Comparison of ENCODE assay signal across 8 cellular contexts in genomic region chr17:81396722-81397313, GRCh38. TPM values are rescaled to one million over a fixed set of nuclear protein-coding genes. Genes with fewer than 3 reads are reported as not detected.
DNase-seq lines count a peak whose midpoint lies in the region; ATAC-seq and TF ChIP-seq lines count a peak whose summit lies in the region.

No MANE protein-coding gene starts in this region.

- H3K27me3 Mint-ChIP-seq in T-helper 17 cell (peaks cover 49% of the 10 kb centered on the region), mesothelial cell of epicardium (ENCODE audit: low read depth) (no peaks in the 10 kb centered on the region)

- peak overlapping the region; percentile 62; the same call in 1 of the 2 replicates for H3K56ac ChIP-seq in IMR-90 (ENCODE audit: extremely low read depth, insufficient read depth, low read length)

- no peak overlapping the region for H2AK5ac ChIP-seq in IMR-90 (ENCODE audit: low read depth, low read length)

- TF ChIP-seq POLR2A in IMR-90 (IDR thresholded peaks at IDR 0.05; ENCODE audit: low read depth, low read length), result no peak

- H3K27ac Mint-ChIP-seq in T-helper 17 cell (no peak overlapping the region), mesothelial cell of epicardium (peak overlapping the region; percentile 87)

- H2BK5ac ChIP-seq in IMR-90 (ENCODE audit: low read depth, low read length, poor library complexity, severe bottlenecking), result peak overlapping the region; percentile 96

- peak overlapping the region; percentile 88 to 99 (median 96) for H3K9ac ChIP-seq in BLaER1 treated with 17β-estradiol and CSF1 and Interleukin-3, amounts not matched to agents 10 nM and 100 nM
- peak overlapping the region; percentile 83 for H3K9ac ChIP-seq in IMR-90 (ENCODE audit: low read depth, low read length)

- H2BK120ac ChIP-seq in IMR-90 (ENCODE audit: low read depth, low read length), result peak overlapping the region; percentile 66

- peaks cover 4 to 41% (median 24%) of the 10 kb centered on the region in 11 experiments; a peak in 19 of 22 replicates for H4K20me1 ChIP-seq in BLaER1 treated with 17β-estradiol and CSF1 and Interleukin-3, amounts not matched to agents 10 nM and 100 nM
- H4K20me1 ChIP-seq in IMR-90 (ENCODE audit: insufficient read depth, low read length), result peaks cover 10% of the 10 kb centered on the region

- no peak overlapping the region for H4K5ac ChIP-seq in IMR-90 (ENCODE audit: low read depth, low read length)

- no peak for TF ChIP-seq RAD21 in IMR-90 (IDR thresholded peaks at IDR 0.05; ENCODE audit: low read length)

- H4K91ac ChIP-seq in IMR-90 (ENCODE audit: insufficient read depth, low read depth, low read length), result peak overlapping the region; percentile 76

- no peaks in the 10 kb centered on the region for H3K9me1 ChIP-seq in IMR-90 (ENCODE audit: insufficient read depth, low read length)

- H2AK9ac ChIP-seq in IMR-90 (replicated peaks; ENCODE audit: low read depth, low read length, poor library complexity), result peak overlapping the region; percentile 95

- ATAC-seq in IMR-90 (ENCODE audit: low read depth) (no peak), T-helper 17 cell (peak; percentile 34), aorta (ENCODE audit: low FRiP score) (no peak), HG03439 (IDR thresholded peaks at IDR 0.05; ENCODE audit: unreplicated experiment) (no peak)

- H4K8ac ChIP-seq in IMR-90 (ENCODE audit: low read depth in 2 of 2, low read length in 2 of 2), result peak overlapping the region in 1 of 2 experiments; percentile 41; a peak in 1 of 4 replicates

- no peak for TF ChIP-seq CTCF in IMR-90 (conservative IDR thresholded peaks at IDR 0.05; ENCODE audit: low read depth, low read length)
- TF ChIP-seq CTCF in mesothelial cell of epicardium (IDR thresholded peaks at IDR 0.05; ENCODE audit: unreplicated experiment), result no peak

- H3K79me1 ChIP-seq in IMR-90 (ENCODE audit: low read depth in 1 of 2, low read length in 2 of 2), result peaks cover 7 to 28% of the 10 kb centered on the region in 2 experiments; a peak in 3 of 4 replicates

- H3K14ac ChIP-seq in IMR-90 (replicated peaks; ENCODE audit: low read depth, low read length), result peak overlapping the region; percentile 21; the same call in 1 of the 2 replicates

- no peak for DNase-seq in IMR-90
- DNase-seq in T-helper 17 cell, result no peak
- DNase-seq in mesothelial cell of epicardium (ENCODE audit: low spot score in 2 of 2, unreplicated experiment in 2 of 2), result no peak
- DNase-seq in aorta, result no peak
- DNase-seq in AG08396 (ENCODE audit: low spot score), result no peak

- peaks cover 0 to 17% (median 7%) of the 10 kb centered on the region in 11 experiments; a peak in 12 of 22 replicates for H3K27me3 ChIP-seq in BLaER1 treated with 17β-estradiol and CSF1 and Interleukin-3, amounts not matched to agents 10 nM and 100 nM
- H3K27me3 ChIP-seq in IMR-90 (ENCODE audit: control insufficient read depth, insufficient read depth, low read length), result no peaks in the 10 kb centered on the region
- H3K27me3 ChIP-seq in ectodermal cell (ENCODE audit: control insufficient read depth, insufficient read depth, low read length, poor library complexity, severe bottlenecking), result peaks cover 42% of the 10 kb centered on the region
- no peaks in the 10 kb centered on the region for H3K27me3 ChIP-seq in aorta (ENCODE audit: control insufficient read depth in 1 of 2, insufficient read depth in 2 of 2, low read length in 1 of 2)

- H3K27ac ChIP-seq in BLaER1 treated with 17β-estradiol and CSF1 and Interleukin-3, amounts not matched to agents 10 nM and 100 nM, result peak overlapping the region; percentile 85 to 99 (median 97)
- peak overlapping the region; percentile 90 for H3K27ac ChIP-seq in IMR-90 (ENCODE audit: insufficient read depth, low read length)
- peak overlapping the region; percentile 99 for H3K27ac ChIP-seq in ectodermal cell (ENCODE audit: insufficient read depth, low read depth, low read length, poor library complexity, severe bottlenecking)
- H3K27ac ChIP-seq in aorta (ENCODE audit: low read depth in 1 of 2, low read length in 2 of 2), result peak overlapping the region; percentile 37 to 87

- peak overlapping the region; percentile 74 to 96 (median 86) for H3K4me3 ChIP-seq in BLaER1 treated with 17β-estradiol and CSF1 and Interleukin-3, amounts not matched to agents 10 nM and 100 nM
- H3K4me3 ChIP-seq in IMR-90 (ENCODE audit: insufficient read depth, low read depth, low read length), result peak overlapping the region; percentile 57
- H3K4me3 ChIP-seq in ectodermal cell (ENCODE audit: insufficient read depth, low read depth, low read length), result peak overlapping the region; percentile 86
- H3K4me3 ChIP-seq in aorta (ENCODE audit: low read length in 2 of 2), result peak overlapping the region; percentile 66 to 76

- POLR2A ChIA-PET in IMR-90 (lab: Charles Lee; ENCODE audit: unreplicated experiment), result interaction anchor here (0.5 to 0.8 kb wide), 5 partner anchors 10 to 1687 kb away, joined by 3 to 5 read pairs (median 4); partner anchors contain the start of gene ACTG1

- no peak overlapping the region for H2BK20ac ChIP-seq in IMR-90 (ENCODE audit: low read depth, low read length)

- no peak overlapping the region for H2BK15ac ChIP-seq in IMR-90 (ENCODE audit: low read depth, low read length)

- H3K23ac ChIP-seq in IMR-90 (ENCODE audit: low read depth, low read length), result peak overlapping the region; percentile 81

- peak overlapping the region; percentile 80 for H2AFZ ChIP-seq in IMR-90 (replicated peaks; ENCODE audit: low read length, poor library complexity)

- no peaks in the 10 kb centered on the region for H3K9me3 ChIP-seq in BLaER1 treated with 17β-estradiol and CSF1 and Interleukin-3, amounts not matched to agents 10 nM and 100 nM (replicated peaks in 1 of 11)
- H3K9me3 ChIP-seq in IMR-90 (ENCODE audit: control insufficient read depth, insufficient read depth, low read length) (no peaks in the 10 kb centered on the region), T-helper 17 cell (ENCODE audit: control insufficient read depth, low read length, poor library complexity, severe bottlenecking) (no peaks in the 10 kb centered on the region), ectodermal cell (ENCODE audit: control insufficient read depth, low read length) (no peaks in the 10 kb centered on the region), aorta (ENCODE audit: control insufficient read depth, low read length) (no peaks in the 10 kb centered on the region)

- peaks cover 0 to 20% (median 0%) of the 10 kb centered on the region in 11 experiments; a peak in 1 of 22 replicates for H3K36me3 ChIP-seq in BLaER1 treated with 17β-estradiol and CSF1 and Interleukin-3, amounts not matched to agents 10 nM and 100 nM
- no peaks in the 10 kb centered on the region; the same call in 1 of the 2 replicates for H3K36me3 ChIP-seq in IMR-90 (ENCODE audit: control insufficient read depth, insufficient read depth, low read length)
- no peaks in the 10 kb centered on the region for H3K36me3 ChIP-seq in ectodermal cell (ENCODE audit: control insufficient read depth, insufficient read depth, low read length)
- H3K36me3 ChIP-seq in aorta (ENCODE audit: control insufficient read depth in 1 of 2, insufficient read depth in 2 of 2, low read length in 1 of 2), result no peaks in the 10 kb centered on the region

- in situ Hi-C loops in IMR-90 (cut with MboI; ENCODE audit: low sequenced_read_pairs), result no loop called here

- CTCF ChIA-PET in IMR-90 (lab: Yijun Ruan, JAX), result interaction anchor here (0.5 to 1.1 kb wide), 2 partner anchors 44 to 196 kb away, joined by 3 to 4 read pairs; no protein-coding TSS in a partner anchor

- peak overlapping the region; percentile 78 for H3K4me3 Mint-ChIP-seq in T-helper 17 cell
- peak overlapping the region; percentile 83 for H3K4me3 Mint-ChIP-seq in mesothelial cell of epicardium

- BruUV-seq in IMR-90 (replicated peaks; lab: Mats Ljungman, UMichigan), result no TSS peak

- H3K4me1 Mint-ChIP-seq in T-helper 17 cell (peaks cover 27% of the 10 kb centered on the region), mesothelial cell of epicardium (peaks cover 54% of the 10 kb centered on the region)

- peak overlapping the region; percentile 72 for H3K4ac ChIP-seq in IMR-90 (ENCODE audit: low read depth, low read length)

- peak overlapping the region; percentile 91 to 99 (median 98) for H3K4me2 ChIP-seq in BLaER1 treated with 17β-estradiol and CSF1 and Interleukin-3, amounts not matched to agents 10 nM and 100 nM
- H3K4me2 ChIP-seq in IMR-90 (ENCODE audit: low read depth, low read length), result peak overlapping the region; percentile 73

- intact Hi-C loops in IMR-90 (cut with micrococcal nuclease) (no loop called here), aorta (cut with DNase I) (loop anchor here (1.0 to 10.0 kb wide), 3 partner anchors 114 to 208 kb away; no protein-coding TSS in a partner anchor)

- peaks cover 29 to 69% (median 51%) of the 10 kb centered on the region in 10 experiments for H3K4me1 ChIP-seq in BLaER1 treated with 17β-estradiol and CSF1 and Interleukin-3, amounts not matched to agents 10 nM and 100 nM
- H3K4me1 ChIP-seq in IMR-90 (ENCODE audit: control insufficient read depth, insufficient read depth, low read length), result peaks cover 22% of the 10 kb centered on the region
- peaks cover 31% of the 10 kb centered on the region for H3K4me1 ChIP-seq in ectodermal cell (ENCODE audit: control insufficient read depth, insufficient read depth, low read length)
- H3K4me1 ChIP-seq in aorta (ENCODE audit: control insufficient read depth in 1 of 2, insufficient read depth in 2 of 2, low read length in 2 of 2), result no peaks in the 10 kb centered on the region

- peak overlapping the region; percentile 33; the same call in 1 of the 2 replicates for H3K18ac ChIP-seq in IMR-90 (ENCODE audit: low read depth, low read length)

- H3K36me3 Mint-ChIP-seq in T-helper 17 cell (ENCODE audit: low read depth) (peaks cover 3% of the 10 kb centered on the region), mesothelial cell of epicardium (no peaks in the 10 kb centered on the region)

- dilution Hi-C loops in IMR-90 (cut with HindIII; ENCODE audit: low sequenced_read_pairs, unreplicated experiment), result no loop called here

- WGBS in IMR-90 (ENCODE audit: extremely low coverage in 2 of 2, insufficient read length in 1 of 2), 2 experiments, result 0% methylated on average over 24 of the region's 61 CpGs; no CpG with 5 or more reads in 1 of the 2 experiments
- WGBS in ectodermal cell, 2 experiments, result 0% methylated on average over 61 of the region's 61 CpGs
- 0 to 1% methylated on average over 37 to 61 of the region's 61 CpGs for WGBS in aorta, 2 donors

- H3K9me3 Mint-ChIP-seq in mesothelial cell of epicardium, result no peaks in the 10 kb centered on the region

TF ChIP-seq in IMR-90, 13 proteins besides CTCF, POLR2A, EP300 and RAD21 (continues in another document):
- no peak for TF ChIP-seq RCOR1 (IDR thresholded peaks at IDR 0.05; ENCODE audit: insufficient replicate concordance, low read length)

RNA-seq across cellular contexts. Expression of gene BAHCC1, which starts 1.6 kb away (rescaled TPM):
- 0.36 and 0.83 TPM in 2 replicates for total RNA-seq in IMR-90 (2012; rRNA removed)
- polyA plus RNA-seq in IMR-90 (2012; rRNA removed), result 7.8 and 8.1 TPM in 2 replicates
- 4.4 and 5.5 TPM in 2 replicates for polyA plus RNA-seq in IMR-90 (2012; cell fraction: cytosol; rRNA removed)
- polyA plus RNA-seq in IMR-90 (2012; cell fraction: nucleus; rRNA removed; ENCODE audit: low replicate concordance), result 24.1 and 56.3 TPM in 2 replicates
- total RNA-seq in T-helper 17 cell, result under 1 TPM; 0.22 to 0.29 TPM
- 26.9 TPM for polyA plus RNA-seq in ectodermal cell (2013, experiment 1 of 4)
- 37.1 TPM for polyA plus RNA-seq in ectodermal cell (2013, experiment 2 of 4)
- polyA plus RNA-seq in ectodermal cell (2013, experiment 3 of 4), result 32.4 TPM
- 38.6 TPM for polyA plus RNA-seq in ectodermal cell (2013, experiment 4 of 4)
- total RNA-seq in mesothelial cell of epicardium, result 34.9 to 36.4 TPM (median 35.1 TPM) in 3 replicates
- 10 to 100 TPM; 22.8 to 49.3 TPM for total RNA-seq in aorta
- polyA plus RNA-seq in aorta, result 10 to 100 TPM in 1 of 2 donors, 1 to 10 TPM in 1; 3.9 to 16.8 TPM

Comparison
In these comparisons a context has a peak if more than half of its experiments do, and no peak if none do; other contexts are left out.
1. RNA of gene BAHCC1, which starts 1.6 kb away (total RNA-seq): 22.8 to 49.3 TPM in aorta and 34.9 to 36.4 TPM in mesothelial cell of epicardium; 0.36 to 0.83 TPM in IMR-90 and 0.22 to 0.29 TPM in T-helper 17 cell; every median in the first group is over 10 times any median in the second.
2. Peak in every context shown above with its lines, with median percentiles within 50 percentile points of each other: H3K27ac ChIP-seq and H3K4me3 ChIP-seq.